ENCODE assay signal across 8 cellular contexts in the genomic region with DNA sequence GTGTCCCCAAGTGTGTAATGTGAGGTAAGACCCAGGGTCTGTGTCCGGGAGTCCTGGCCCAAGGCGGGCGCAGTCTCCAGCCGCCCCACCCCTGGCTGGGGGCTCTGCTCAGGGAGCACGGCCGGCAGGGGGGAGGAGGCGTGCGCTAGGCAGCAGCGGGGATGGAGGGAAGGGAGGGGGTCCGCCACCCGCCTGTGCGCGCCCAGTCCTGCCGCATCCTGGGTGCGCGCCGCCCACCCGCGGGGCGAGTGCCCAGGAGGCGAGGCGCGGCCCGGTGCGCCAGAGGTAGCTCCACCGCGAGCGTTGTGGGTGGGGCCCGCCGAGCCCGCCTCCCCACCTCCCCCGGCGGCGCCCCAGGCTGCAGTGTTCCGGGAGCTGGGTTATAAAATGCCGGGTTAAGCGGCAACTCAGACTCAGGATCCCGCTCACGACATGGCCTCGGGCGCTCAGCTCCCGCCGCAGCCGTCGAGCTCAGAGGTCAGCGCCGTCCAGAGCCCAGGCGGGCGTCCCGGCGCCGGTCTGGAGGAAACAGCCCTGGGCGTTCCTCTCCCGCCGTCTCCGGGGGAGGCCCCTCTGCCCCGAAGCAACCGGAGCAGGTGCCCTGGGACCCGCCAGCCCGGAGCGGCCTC. TPM values are rescaled to one million over a fixed set of nuclear protein-coding genes. Genes with fewer than 3 reads are reported as not detected.
A peak's percentile ranks its signal among the peaks of the same experiment; 100 is the strongest.
DNase-seq lines count a peak whose midpoint lies in the region; ATAC-seq lines count a peak whose summit lies in the region.

A gene with protein sequence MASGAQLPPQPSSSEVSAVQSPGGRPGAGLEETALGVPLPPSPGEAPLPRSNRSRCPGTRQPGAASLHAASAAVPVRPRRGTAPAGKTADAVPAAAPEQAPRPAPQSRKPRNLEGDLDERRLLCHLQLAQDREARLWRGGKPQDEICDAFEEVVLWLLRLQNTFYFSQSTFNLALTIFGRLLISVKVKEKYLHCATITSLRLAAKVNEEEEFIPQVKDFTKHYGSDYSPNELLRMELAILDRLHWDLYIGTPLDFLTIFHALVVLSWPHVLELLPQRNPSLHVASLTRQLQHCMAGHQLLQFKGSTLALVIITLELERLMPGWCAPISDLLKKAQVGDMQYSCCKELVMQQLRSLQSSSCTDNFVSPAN (plus strand): TSS at position 363 of the 629 bp plus-strand sequence. CDS start 70 bp downstream, at position 433.

- H3K9me3 ChIP-seq in ES-I3 (ENCODE audit: control insufficient read depth, insufficient read depth, low read length) (no peaks in the 10 kb centered on the region), ectodermal cell (ENCODE audit: control insufficient read depth, low read length) (no peaks in the 10 kb centered on the region), muscle layer of duodenum (ENCODE audit: control insufficient read depth in 1 of 2, low read length in 2 of 2) (no peaks in the 10 kb centered on the region)

- peaks cover 35% of the 10 kb centered on the region for H3K4me1 Mint-ChIP-seq in activated CD4-positive, alpha-beta T cell treated with anti-CD3 and anti-CD28 coated beads, Interleukin-2, amount 10 ng/mL, durations not matched to agents 24 days and 14 days

- H3K9ac ChIP-seq in ES-I3 (ENCODE audit: low read depth, low read length) = peak within 1 kb of the TSS; percentile 61

- no peak within 1 kb of the TSS for H3K27ac ChIP-seq in ectodermal cell (ENCODE audit: insufficient read depth, low read depth, low read length, poor library complexity, severe bottlenecking)
- H3K27ac ChIP-seq in muscle layer of duodenum (ENCODE audit: low read length) = no peak within 1 kb of the TSS

- peaks cover 14% of the 10 kb centered on the region for H3K27me3 Mint-ChIP-seq in activated CD4-positive, alpha-beta T cell treated with anti-CD3 and anti-CD28 coated beads, Interleukin-2, amount 10 ng/mL, durations not matched to agents 24 days and 14 days

- H3K36me3 Mint-ChIP-seq in activated CD4-positive, alpha-beta T cell treated with anti-CD3 and anti-CD28 coated beads, Interleukin-2, amount 10 ng/mL, durations not matched to agents 24 days and 14 days (ENCODE audit: low read depth) = peaks cover 20% of the 10 kb centered on the region

- H3K27me3 ChIP-seq in ectodermal cell (ENCODE audit: control insufficient read depth, insufficient read depth, low read length, poor library complexity, severe bottlenecking) (peaks cover 73% of the 10 kb centered on the region), muscle layer of duodenum (ENCODE audit: low read depth, low read length) (peaks cover 9% of the 10 kb centered on the region)

- WGBS in ectodermal cell, 2 experiments = 1 to 2% methylated on average over 61 of the region's 61 CpGs

- H3K4me3 ChIP-seq in ectodermal cell (ENCODE audit: insufficient read depth, low read depth, low read length) = peak within 1 kb of the TSS; percentile 26
- peak within 1 kb of the TSS; percentile 53 to 64 for H3K4me3 ChIP-seq in muscle layer of duodenum (ENCODE audit: low read depth in 1 of 2, low read length in 2 of 2)

- H3K4me1 ChIP-seq in ES-I3 (ENCODE audit: insufficient read depth, low read length) = no peaks in the 10 kb centered on the region
- H3K4me1 ChIP-seq in ectodermal cell (ENCODE audit: control insufficient read depth, insufficient read depth, low read length) = no peaks in the 10 kb centered on the region
- H3K4me1 ChIP-seq in muscle layer of duodenum (ENCODE audit: control insufficient read depth in 1 of 2, insufficient read depth in 2 of 2, low read length in 2 of 2) = peaks cover 0 to 11% of the 10 kb centered on the region in 2 donors

- no peaks in the 10 kb centered on the region for H3K9me3 Mint-ChIP-seq in activated CD4-positive, alpha-beta T cell treated with anti-CD3 and anti-CD28 coated beads, Interleukin-2, amount 10 ng/mL, durations not matched to agents 24 days and 14 days

- intact Hi-C loops in activated CD4-positive, alpha-beta T cell treated with anti-CD3 and anti-CD28 coated beads, Interleukin-2, amount 10 ng/mL, durations not matched to agents 24 days and 14 days (cut with micrococcal nuclease) = loop anchor here (1.0 kb wide), 1 partner anchor 10 kb away; the partner anchor contains the start of gene KIF3A

- ATAC-seq in HG02759 (IDR thresholded peaks at IDR 0.05; ENCODE audit: unreplicated experiment) (peak; percentile 53), HG02938 (IDR thresholded peaks at IDR 0.05; ENCODE audit: unreplicated experiment) (no peak)

- H3K36me3 ChIP-seq in ES-I3 (ENCODE audit: insufficient read depth, low read length) = no peaks in the 10 kb centered on the region
- H3K36me3 ChIP-seq in ectodermal cell (ENCODE audit: control insufficient read depth, insufficient read depth, low read length) = no peaks in the 10 kb centered on the region
- H3K36me3 ChIP-seq in muscle layer of duodenum (ENCODE audit: control insufficient read depth in 1 of 2, insufficient read depth in 2 of 2, low read length in 2 of 2) = peaks cover 0 to 7% of the 10 kb centered on the region in 2 donors

- H3K4me3 Mint-ChIP-seq in activated CD4-positive, alpha-beta T cell treated with anti-CD3 and anti-CD28 coated beads, Interleukin-2, amount 10 ng/mL, durations not matched to agents 24 days and 14 days = peak within 1 kb of the TSS; percentile 82

- H3K27ac Mint-ChIP-seq in activated CD4-positive, alpha-beta T cell treated with anti-CD3 and anti-CD28 coated beads, Interleukin-2, amount 10 ng/mL, durations not matched to agents 24 days and 14 days = peak within 1 kb of the TSS; percentile 80

- peak; percentile 90 for DNase-seq in activated CD4-positive, alpha-beta T cell treated with anti-CD3 and anti-CD28 coated beads, Interleukin-2, amount 10 ng/mL, durations not matched to agents 24 days and 14 days
- DNase-seq in stimulated activated naive CD4-positive, alpha-beta T cell (lab: John Stamatoyannopoulos, UW) = peak; percentile 48 to 78 (median 59)
- no peak for DNase-seq in putamen (ENCODE audit: low spot score)

RNA-seq across cellular contexts. Expression of the gene that starts here (rescaled TPM):
- 39.5 and 42.7 TPM in 2 replicates for total RNA-seq in activated CD4-positive, alpha-beta T cell treated with anti-CD3 and anti-CD28 coated beads, Interleukin-2, amount 10 ng/mL, durations not matched to agents 24 days and 14 days
- not detected for polyA plus RNA-seq in ectodermal cell (2013, experiment 1 of 4)
- not detected for polyA plus RNA-seq in ectodermal cell (2013, experiment 2 of 4)
- polyA plus RNA-seq in ectodermal cell (2013, experiment 3 of 4) = not detected
- polyA plus RNA-seq in ectodermal cell (2013, experiment 4 of 4) = not detected
